In the genomic region with DNA sequence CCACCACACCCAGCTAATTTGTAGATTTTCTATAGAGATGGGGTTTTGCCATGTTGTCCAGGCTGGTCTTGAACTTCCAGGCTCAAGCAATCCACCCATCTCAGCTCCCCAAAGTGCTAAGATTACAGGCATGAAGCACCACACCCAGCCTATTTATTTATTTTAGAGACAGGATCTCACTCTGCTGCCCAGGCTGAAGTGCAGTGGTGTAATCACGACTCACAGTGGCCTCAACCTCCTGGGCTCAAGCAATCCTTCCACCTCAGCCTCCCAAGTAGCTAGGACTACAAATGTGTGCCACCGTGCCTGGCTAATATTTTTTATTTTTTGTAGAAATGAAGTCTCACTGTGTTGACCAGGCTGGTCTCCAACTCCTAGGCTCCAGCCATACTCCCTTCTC, we compare ENCODE assay signal across 7 cellular contexts.
"Had no signal": no experiment of that assay in that cellular context is flagged by ENCODE, and none has a peak within 500 bp of the region (broad histone marks: within the 10 kb centered on the region; RNA-seq: fewer than 3 reads in every experiment).

No MANE protein-coding gene starts in this region.

- H3K4me2 ChIP-seq: GM23338 had no signal

- H2AFZ ChIP-seq: GM23338 had no signal

- H3K36me3 ChIP-seq: HAP-1 had no signal

- H3K4me3 Mint-ChIP-seq: GM23338 had no signal

- H3K27me3 Mint-ChIP-seq: IgD-negative memory B cell had no signal

- FAIRE-seq: H54, HTR-8/SVneo had no signal

- H3K9me3 Mint-ChIP-seq: GM23338, IgD-negative memory B cell had no signal

- H3K9me3 ChIP-seq: HAP-1 had no signal

- ATAC-seq: GM23338, HCT116 had no signal

- H3K27ac Mint-ChIP-seq: GM23338 had no signal

- DNase-seq: KG1 had no signal

- H3K4me3 ChIP-seq: GM23338, HAP-1 had no signal

- H3K36me3 Mint-ChIP-seq: IgD-negative memory B cell had no signal
